ENCODE assay signal across 1 cellular context in the genomic region with DNA sequence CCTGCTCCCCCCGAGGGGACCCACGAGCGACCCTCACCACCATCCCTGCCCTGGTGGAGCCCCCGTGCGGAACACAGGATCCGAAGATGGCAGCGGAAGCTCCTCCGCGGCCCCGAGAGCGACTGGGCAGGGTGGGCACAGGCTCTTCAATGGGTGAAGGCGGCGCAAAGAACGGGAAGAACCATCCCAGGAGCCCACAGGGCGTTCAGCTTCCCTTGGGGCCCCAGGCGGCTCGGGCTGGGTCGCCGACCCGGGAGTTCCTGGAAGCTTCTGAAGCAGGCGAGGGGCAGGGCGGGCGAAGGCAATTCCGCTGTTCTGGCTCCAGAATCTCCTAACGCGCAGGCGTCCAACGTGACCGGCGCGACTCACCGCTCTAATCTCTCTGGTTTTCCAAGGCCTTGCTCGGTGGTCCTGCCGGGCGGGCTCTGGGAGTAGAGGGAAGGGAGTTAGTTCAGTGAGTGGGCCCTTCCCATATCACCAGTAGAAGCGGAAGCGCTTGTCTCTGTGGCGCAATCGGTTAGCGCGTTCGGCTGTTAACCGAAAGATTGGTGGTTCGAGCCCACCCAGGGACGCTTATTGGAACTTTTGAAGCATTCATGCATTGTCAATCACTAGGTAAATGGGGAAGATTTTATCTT.
TF ChIP-seq lines count a peak whose summit lies in the region.

No MANE protein-coding gene starts in this region.

TF ChIP-seq in WTC11, 78 proteins besides CTCF, POLR2A, EP300 and RAD21 (continued from another document):
- TF ChIP-seq, protein P1, sequence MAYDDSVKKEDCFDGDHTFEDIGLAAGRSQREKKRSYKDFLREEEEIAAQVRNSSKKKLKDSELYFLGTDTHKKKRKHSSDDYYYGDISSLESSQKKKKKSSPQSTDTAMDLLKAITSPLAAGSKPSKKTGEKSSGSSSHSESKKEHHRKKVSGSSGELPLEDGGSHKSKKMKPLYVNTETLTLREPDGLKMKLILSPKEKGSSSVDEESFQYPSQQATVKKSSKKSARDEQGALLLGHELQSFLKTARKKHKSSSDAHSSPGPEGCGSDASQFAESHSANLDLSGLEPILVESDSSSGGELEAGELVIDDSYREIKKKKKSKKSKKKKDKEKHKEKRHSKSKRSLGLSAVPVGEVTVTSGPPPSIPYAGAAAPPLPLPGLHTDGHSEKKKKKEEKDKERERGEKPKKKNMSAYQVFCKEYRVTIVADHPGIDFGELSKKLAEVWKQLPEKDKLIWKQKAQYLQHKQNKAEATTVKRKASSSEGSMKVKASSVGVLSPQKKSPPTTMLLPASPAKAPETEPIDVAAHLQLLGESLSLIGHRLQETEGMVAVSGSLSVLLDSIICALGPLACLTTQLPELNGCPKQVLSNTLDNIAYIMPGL (CRISPR knock-in tag; IDR thresholded peaks at IDR 0.05) = peak; percentile 98
- TF ChIP-seq, protein P2, sequence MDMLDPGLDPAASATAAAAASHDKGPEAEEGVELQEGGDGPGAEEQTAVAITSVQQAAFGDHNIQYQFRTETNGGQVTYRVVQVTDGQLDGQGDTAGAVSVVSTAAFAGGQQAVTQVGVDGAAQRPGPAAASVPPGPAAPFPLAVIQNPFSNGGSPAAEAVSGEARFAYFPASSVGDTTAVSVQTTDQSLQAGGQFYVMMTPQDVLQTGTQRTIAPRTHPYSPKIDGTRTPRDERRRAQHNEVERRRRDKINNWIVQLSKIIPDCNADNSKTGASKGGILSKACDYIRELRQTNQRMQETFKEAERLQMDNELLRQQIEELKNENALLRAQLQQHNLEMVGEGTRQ (CRISPR knock-in tag; IDR thresholded peaks at IDR 0.05) = 0 out of 2 replicates have a peak, but pooled peaks have one; percentile 6
